1 cellular context compared by ENCODE assay signal in genomic region chr9:114078021-114078780, GRCh38.
TF ChIP-seq lines count a peak whose summit lies in the region.

Gene AMBP (minus strand): TSS chr9:114078300. CDS start chr9:114078209, 91 bp downstream.

TF ChIP-seq in HepG2, 621 proteins besides CTCF, POLR2A, EP300 and RAD21 (continued from another document and continues in another):
- no peak for TF ChIP-seq ZNF142 (CRISPR knock-in tag; IDR thresholded peaks at IDR 0.05)
- TF ChIP-seq KLF6 (CRISPR knock-in tag; IDR thresholded peaks at IDR 0.05), result peak; percentile 93
- no peak for TF ChIP-seq NFRKB (IDR thresholded peaks at IDR 0.05)
- peak; percentile 87 for TF ChIP-seq DMAP1 (CRISPR knock-in tag; IDR thresholded peaks at IDR 0.05)
- TF ChIP-seq ZNF790 (CRISPR knock-in tag; IDR thresholded peaks at IDR 0.05; ENCODE audit: borderline replicate concordance), result no peak
- peak; percentile 72 for TF ChIP-seq SNAPC4 (CRISPR knock-in tag; IDR thresholded peaks at IDR 0.05)
- no peak for TF ChIP-seq ZNF414 (CRISPR knock-in tag; IDR thresholded peaks at IDR 0.05)
- TF ChIP-seq GTF3A (CRISPR knock-in tag; conservative IDR thresholded peaks at IDR 0.05), result peak; percentile 75; the same call in 1 of the 2 replicates
- TF ChIP-seq CBX1 (IDR thresholded peaks at IDR 0.05; ENCODE audit: low read depth), result no peak
- TF ChIP-seq ZNF629 (CRISPR knock-in tag; conservative IDR thresholded peaks at IDR 0.05), result peak; percentile 100
- no peak for TF ChIP-seq ATAD3A (CRISPR knock-in tag; IDR thresholded peaks at IDR 0.05)
- peak; percentile 52; the same call in 1 of the 2 replicates for TF ChIP-seq ZNF691 (CRISPR knock-in tag; IDR thresholded peaks at IDR 0.05; ENCODE audit: borderline replicate concordance, low read depth)
- no peak for TF ChIP-seq ZNF75D (CRISPR knock-in tag; IDR thresholded peaks at IDR 0.05; ENCODE audit: borderline replicate concordance)
- TF ChIP-seq ZBTB7B (CRISPR knock-in tag; IDR thresholded peaks at IDR 0.05), result peak; percentile 98
- TF ChIP-seq ZNF281 (CRISPR knock-in tag; IDR thresholded peaks at IDR 0.05; ENCODE audit: borderline replicate concordance), result peak; percentile 75; the same call in 1 of the 2 replicates
- no peak for TF ChIP-seq IKZF4 (CRISPR knock-in tag; IDR thresholded peaks at IDR 0.05; ENCODE audit: borderline replicate concordance, low read depth, not compliant biosample characterization)
- no peak for TF ChIP-seq MBD4 (IDR thresholded peaks at IDR 0.05; ENCODE audit: borderline replicate concordance, low read length)
- TF ChIP-seq E2F1 (CRISPR knock-in tag; IDR thresholded peaks at IDR 0.05), result no peak
- peak; percentile 92 for TF ChIP-seq PRDM10 (CRISPR knock-in tag; IDR thresholded peaks at IDR 0.05; ENCODE audit: low read depth)
- no peak for TF ChIP-seq ELK4 (CRISPR knock-in tag; IDR thresholded peaks at IDR 0.05; ENCODE audit: borderline replicate concordance)
- TF ChIP-seq ZNF598 (CRISPR knock-in tag; IDR thresholded peaks at IDR 0.05; ENCODE audit: borderline replicate concordance), result peak; percentile 76; the same call in 1 of the 2 replicates
- no peak; the same call in 1 of the 2 replicates for TF ChIP-seq ZNF616 (CRISPR knock-in tag; IDR thresholded peaks at IDR 0.05; ENCODE audit: low read depth)
- TF ChIP-seq ADNP (CRISPR knock-in tag; IDR thresholded peaks at IDR 0.05), result peak; percentile 95; the same call in 1 of the 2 replicates
- TF ChIP-seq KLF11 (CRISPR knock-in tag; IDR thresholded peaks at IDR 0.05), result peak; percentile 96
- TF ChIP-seq ZFP41 (CRISPR knock-in tag; IDR thresholded peaks at IDR 0.05; ENCODE audit: borderline replicate concordance), result no peak; the same call in 1 of the 2 replicates
- TF ChIP-seq SPEN (CRISPR knock-in tag; IDR thresholded peaks at IDR 0.05; ENCODE audit: low read depth), result peak; percentile 95
- TF ChIP-seq ZSCAN25 (CRISPR knock-in tag; IDR thresholded peaks at IDR 0.05), result peak; percentile 92
- peak; percentile 87 for TF ChIP-seq ELF3 (CRISPR knock-in tag; IDR thresholded peaks at IDR 0.05)
- TF ChIP-seq CREB1 (IDR thresholded peaks at IDR 0.05), result no peak
- TF ChIP-seq CREB1 (CRISPR knock-in tag; IDR thresholded peaks at IDR 0.05), result no peak
- TF ChIP-seq SP2 (CRISPR knock-in tag; IDR thresholded peaks at IDR 0.05), result peak; percentile 55
- TF ChIP-seq POLR2G (IDR thresholded peaks at IDR 0.05; ENCODE audit: low read depth, low read length), result peak; percentile 97
- peak; percentile 99 to 100 for TF ChIP-seq MAFK (conservative IDR thresholded peaks at IDR 0.05 in 1 of 2, IDR thresholded peaks at IDR 0.05 in 1 of 2; ENCODE audit: low read length in 2 of 2)
- TF ChIP-seq NRL (CRISPR knock-in tag; IDR thresholded peaks at IDR 0.05; ENCODE audit: borderline replicate concordance), result peak; percentile 96; the same call in 1 of the 2 replicates
- TF ChIP-seq KDM5A (IDR thresholded peaks at IDR 0.05; ENCODE audit: borderline replicate concordance, low read length), result peak; percentile 69; the same call in 1 of the 2 replicates
- TF ChIP-seq ZNF432 (CRISPR knock-in tag; IDR thresholded peaks at IDR 0.05; ENCODE audit: borderline replicate concordance), result no peak
- TF ChIP-seq U2AF2 (IDR thresholded peaks at IDR 0.05; ENCODE audit: low read depth, low read length), result no peak
